In the genomic region with DNA sequence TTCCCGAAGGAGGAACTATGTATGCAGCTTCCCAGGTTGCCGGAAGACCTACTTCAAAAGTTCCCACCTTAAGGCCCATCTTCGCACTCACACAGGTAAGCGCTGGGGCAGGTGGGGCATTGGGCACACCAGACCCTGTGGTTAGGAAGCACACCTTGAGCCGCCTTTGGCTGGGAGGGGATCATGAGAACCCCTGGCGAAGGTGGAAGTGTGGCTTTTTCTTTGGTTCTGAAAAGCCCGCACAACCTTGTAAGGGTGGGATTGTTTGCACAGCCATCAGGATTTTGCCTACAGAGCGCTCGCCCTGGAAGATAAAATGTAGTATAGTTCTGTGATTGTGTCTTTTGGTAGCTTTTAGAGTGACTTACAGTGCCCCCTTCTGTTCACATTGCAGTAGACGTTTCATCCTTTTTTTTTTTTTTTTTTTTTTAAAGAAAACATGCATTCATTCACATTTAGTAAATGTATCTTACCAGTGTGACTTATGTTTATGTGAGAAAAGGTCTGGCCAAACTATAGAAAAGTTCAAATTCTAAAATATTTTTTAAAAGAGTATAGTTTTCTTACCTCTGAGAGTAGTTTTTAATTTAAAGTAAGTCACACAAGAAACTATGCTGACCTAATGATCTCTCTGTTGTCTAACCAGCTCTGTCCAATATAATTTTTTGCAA, we compare ENCODE assay signal across 8 cellular contexts. TPM values are rescaled to one million over a fixed set of nuclear protein-coding genes. Genes with fewer than 3 reads are reported as not detected.
DNase-seq lines count a peak whose midpoint lies in the region; ATAC-seq and TF ChIP-seq lines count a peak whose summit lies in the region.

No MANE protein-coding gene starts in this region.

- H3K4me2 ChIP-seq in DND-41 (ENCODE audit: insufficient read depth, low read length), result no peak overlapping the region
- H3K4me2 ChIP-seq in fibroblast of lung (ENCODE audit: extremely low read depth, insufficient read depth, low read length), result no peak overlapping the region

- no peak overlapping the region for H3K27ac Mint-ChIP-seq in activated naive CD8-positive, alpha-beta T cell treated with anti-CD3 and anti-CD28 coated beads, Interleukin-2, amount 50 U/mL, for 24 hours

- H3K36me3 ChIP-seq in DND-41 (ENCODE audit: insufficient read depth, low read length), result no peaks in the 10 kb centered on the region
- peaks cover 5% of the 10 kb centered on the region for H3K36me3 ChIP-seq in fibroblast of lung (ENCODE audit: control insufficient read depth, insufficient read depth, low read length)

- H3K9me3 Mint-ChIP-seq in activated naive CD8-positive, alpha-beta T cell treated with anti-CD3 and anti-CD28 coated beads, Interleukin-2, amount 50 U/mL, for 24 hours, result no peaks in the 10 kb centered on the region

- no peaks in the 10 kb centered on the region for H3K4me1 ChIP-seq in DND-41 (ENCODE audit: insufficient read depth, low read length)
- no peaks in the 10 kb centered on the region for H3K4me1 ChIP-seq in fibroblast of lung (ENCODE audit: control insufficient read depth, extremely low read depth, insufficient read depth, low read length)

- TF ChIP-seq EP300 in Ishikawa (IDR thresholded peaks at IDR 0.05; ENCODE audit: borderline replicate concordance), result no peak

- H3K4me3 Mint-ChIP-seq in activated naive CD8-positive, alpha-beta T cell treated with anti-CD3 and anti-CD28 coated beads, Interleukin-2, amount 50 U/mL, for 24 hours, result no peak overlapping the region

- H3K36me3 Mint-ChIP-seq in activated naive CD8-positive, alpha-beta T cell treated with anti-CD3 and anti-CD28 coated beads, Interleukin-2, amount 50 U/mL, for 24 hours (ENCODE audit: low read depth), result peaks cover 6% of the 10 kb centered on the region

- H3K9me3 ChIP-seq in DND-41 (ENCODE audit: insufficient read depth, low read length, severe bottlenecking) (no peaks in the 10 kb centered on the region), fibroblast of lung (ENCODE audit: control insufficient read depth, insufficient read depth, low read depth, low read length) (no peaks in the 10 kb centered on the region)

- no peak overlapping the region for H2AFZ ChIP-seq in DND-41 (ENCODE audit: low read depth, low read length)
- no peak overlapping the region for H2AFZ ChIP-seq in fibroblast of lung (ENCODE audit: low read length)

- TF ChIP-seq RAD21 in Ishikawa (IDR thresholded peaks at IDR 0.05; ENCODE audit: low read depth), result peak; percentile 72

- H3K79me2 ChIP-seq in DND-41 (ENCODE audit: insufficient read depth, low read length) (no peaks in the 10 kb centered on the region), fibroblast of lung (ENCODE audit: control insufficient read depth, insufficient read depth, low read length) (no peaks in the 10 kb centered on the region)

- H3K4me3 ChIP-seq in DND-41 (ENCODE audit: low read depth in 1 of 2, low read length in 2 of 2) (no peak overlapping the region), fibroblast of lung (replicated peaks in 1 of 4; ENCODE audit: control extremely low read depth in 1 of 4, insufficient read depth in 1 of 4, low read depth in 3 of 4, low read length in 4 of 4) (no peak overlapping the region)

- ATAC-seq in DND-41 (ENCODE audit: insufficient read depth, low read depth) (peak; percentile 44; the same call in 1 of the 3 replicates), GM21576 (IDR thresholded peaks at IDR 0.05; ENCODE audit: unreplicated experiment) (no peak)
- no peak for ATAC-seq in activated naive CD8-positive, alpha-beta T cell treated with anti-CD3 and anti-CD28 coated beads, Interleukin-2, amount 50 U/mL, for 24 hours

- H3K27me3 Mint-ChIP-seq in activated naive CD8-positive, alpha-beta T cell treated with anti-CD3 and anti-CD28 coated beads, Interleukin-2, amount 50 U/mL, for 24 hours, result peaks cover 1% of the 10 kb centered on the region

- H3K27ac ChIP-seq in DND-41 (ENCODE audit: low read length), result no peak overlapping the region
- H3K27ac ChIP-seq in fibroblast of lung (ENCODE audit: insufficient read depth, low read length), result no peak overlapping the region

- H3K27me3 ChIP-seq in DND-41 (ENCODE audit: insufficient read depth, low read length, poor library complexity) (peaks cover 12% of the 10 kb centered on the region), fibroblast of lung (ENCODE audit: control insufficient read depth, insufficient read depth, low read length) (no peaks in the 10 kb centered on the region)

- no peak for DNase-seq in DND-41
- DNase-seq in SHP77 treated with DMSO at 0.1 percent for 48 hours (lab: John Stamatoyannopoulos, UW), result peak; percentile 66
- DNase-seq in fibroblast of lung (ENCODE audit: low read depth in 2 of 2), result peak; percentile 44 to 79
- DNase-seq in pons (ENCODE audit: low spot score), result peak; percentile 70
- DNase-seq in activated naive CD8-positive, alpha-beta T cell treated with anti-CD3 and anti-CD28 coated beads, Interleukin-2, amount 50 U/mL, for 24 hours, result no peak
- no peak for DNase-seq in activated T-cell treated with anti-CD3 and anti-CD28 coated beads, Interleukin-2, amount 50 U/mL, for 48 hours

- H3K4me1 Mint-ChIP-seq in activated naive CD8-positive, alpha-beta T cell treated with anti-CD3 and anti-CD28 coated beads, Interleukin-2, amount 50 U/mL, for 24 hours, result peaks cover 6% of the 10 kb centered on the region

- H3K9ac ChIP-seq in DND-41 (ENCODE audit: low read depth, low read length) (no peak overlapping the region), fibroblast of lung (ENCODE audit: insufficient read depth, low read length) (no peak overlapping the region)

- no peaks in the 10 kb centered on the region for H4K20me1 ChIP-seq in DND-41 (ENCODE audit: insufficient read depth, low read length)
- H4K20me1 ChIP-seq in fibroblast of lung (ENCODE audit: control insufficient read depth, extremely low read depth, insufficient read depth, low read length), result no peaks in the 10 kb centered on the region

- TF ChIP-seq CTCF in DND-41 (IDR thresholded peaks at IDR 0.05; ENCODE audit: borderline replicate concordance, extremely low read depth, low read length, poor library complexity, severe bottlenecking), result peak; percentile 77
- peak; percentile 28 to 53 for TF ChIP-seq CTCF in fibroblast of lung (conservative IDR thresholded peaks at IDR 0.05 in 1 of 2, IDR thresholded peaks at IDR 0.05 in 1 of 2; ENCODE audit: low read depth in 1 of 2, low read length in 2 of 2)

TF ChIP-seq in Ishikawa, 13 proteins besides CTCF, POLR2A, EP300 and RAD21:
- TF ChIP-seq ZBTB7A (IDR thresholded peaks at IDR 0.05; ENCODE audit: low read depth) (no peak), YY1 (IDR thresholded peaks at IDR 0.05; ENCODE audit: low read depth) (no peak), TAF1 (IDR thresholded peaks at IDR 0.05; ENCODE audit: low read depth) (no peak), CEBPB (IDR thresholded peaks at IDR 0.05) (no peak), FOXM1 (IDR thresholded peaks at IDR 0.05; ENCODE audit: borderline replicate concordance, low read depth) (no peak), NFIC (IDR thresholded peaks at IDR 0.05) (no peak), EGR1 (IDR thresholded peaks at IDR 0.05) (no peak), TEAD4 (IDR thresholded peaks at IDR 0.05) (no peak), TCF12 (IDR thresholded peaks at IDR 0.05; ENCODE audit: low read depth) (no peak), CREB1 (IDR thresholded peaks at IDR 0.05; ENCODE audit: low read depth) (no peak)
- TF ChIP-seq, protein P1, sequence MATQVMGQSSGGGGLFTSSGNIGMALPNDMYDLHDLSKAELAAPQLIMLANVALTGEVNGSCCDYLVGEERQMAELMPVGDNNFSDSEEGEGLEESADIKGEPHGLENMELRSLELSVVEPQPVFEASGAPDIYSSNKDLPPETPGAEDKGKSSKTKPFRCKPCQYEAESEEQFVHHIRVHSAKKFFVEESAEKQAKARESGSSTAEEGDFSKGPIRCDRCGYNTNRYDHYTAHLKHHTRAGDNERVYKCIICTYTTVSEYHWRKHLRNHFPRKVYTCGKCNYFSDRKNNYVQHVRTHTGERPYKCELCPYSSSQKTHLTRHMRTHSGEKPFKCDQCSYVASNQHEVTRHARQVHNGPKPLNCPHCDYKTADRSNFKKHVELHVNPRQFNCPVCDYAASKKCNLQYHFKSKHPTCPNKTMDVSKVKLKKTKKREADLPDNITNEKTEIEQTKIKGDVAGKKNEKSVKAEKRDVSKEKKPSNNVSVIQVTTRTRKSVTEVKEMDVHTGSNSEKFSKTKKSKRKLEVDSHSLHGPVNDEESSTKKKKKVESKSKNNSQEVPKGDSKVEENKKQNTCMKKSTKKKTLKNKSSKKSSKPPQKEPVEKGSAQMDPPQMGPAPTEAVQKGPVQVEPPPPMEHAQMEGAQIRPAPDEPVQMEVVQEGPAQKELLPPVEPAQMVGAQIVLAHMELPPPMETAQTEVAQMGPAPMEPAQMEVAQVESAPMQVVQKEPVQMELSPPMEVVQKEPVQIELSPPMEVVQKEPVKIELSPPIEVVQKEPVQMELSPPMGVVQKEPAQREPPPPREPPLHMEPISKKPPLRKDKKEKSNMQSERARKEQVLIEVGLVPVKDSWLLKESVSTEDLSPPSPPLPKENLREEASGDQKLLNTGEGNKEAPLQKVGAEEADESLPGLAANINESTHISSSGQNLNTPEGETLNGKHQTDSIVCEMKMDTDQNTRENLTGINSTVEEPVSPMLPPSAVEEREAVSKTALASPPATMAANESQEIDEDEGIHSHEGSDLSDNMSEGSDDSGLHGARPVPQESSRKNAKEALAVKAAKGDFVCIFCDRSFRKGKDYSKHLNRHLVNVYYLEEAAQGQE (IDR thresholded peaks at IDR 0.05; ENCODE audit: low read depth), result no peak
- TF ChIP-seq, protein P2, sequence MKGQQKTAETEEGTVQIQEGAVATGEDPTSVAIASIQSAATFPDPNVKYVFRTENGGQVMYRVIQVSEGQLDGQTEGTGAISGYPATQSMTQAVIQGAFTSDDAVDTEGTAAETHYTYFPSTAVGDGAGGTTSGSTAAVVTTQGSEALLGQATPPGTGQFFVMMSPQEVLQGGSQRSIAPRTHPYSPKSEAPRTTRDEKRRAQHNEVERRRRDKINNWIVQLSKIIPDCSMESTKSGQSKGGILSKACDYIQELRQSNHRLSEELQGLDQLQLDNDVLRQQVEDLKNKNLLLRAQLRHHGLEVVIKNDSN (IDR thresholded peaks at IDR 0.05), result no peak
- TF ChIP-seq, protein P3, sequence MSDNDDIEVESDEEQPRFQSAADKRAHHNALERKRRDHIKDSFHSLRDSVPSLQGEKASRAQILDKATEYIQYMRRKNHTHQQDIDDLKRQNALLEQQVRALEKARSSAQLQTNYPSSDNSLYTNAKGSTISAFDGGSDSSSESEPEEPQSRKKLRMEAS (IDR thresholded peaks at IDR 0.05), result no peak

RNA-seq across cellular contexts. Expression of a gene that starts 5.3 kb away (rescaled TPM):
- total RNA-seq in fibroblast of lung, result 6.8 and 7.7 TPM in 2 replicates
- 5.9 and 6.3 TPM in 2 replicates for polyA plus RNA-seq in fibroblast of lung
- 3.3 and 4.0 TPM in 2 replicates for polyA plus RNA-seq in fibroblast of lung (2012)
- 26.0 and 26.9 TPM in 2 replicates for polyA minus RNA-seq in fibroblast of lung (ENCODE audit: low replicate concordance)

RNA-seq across cellular contexts. Expression of a gene that starts 31.6 kb away (rescaled TPM):
- total RNA-seq in fibroblast of lung, result 1.5 and 5.1 TPM in 2 replicates
- polyA plus RNA-seq in fibroblast of lung, result 0.31 and 0.37 TPM in 2 replicates
- 0.65 and 0.92 TPM in 2 replicates for polyA plus RNA-seq in fibroblast of lung (2012)
- 0.39 TPM in 1 of 2 replicates, not detected in the other for polyA minus RNA-seq in fibroblast of lung (ENCODE audit: low replicate concordance)

Comparison
In these comparisons a context has a peak if more than half of its experiments do, and no peak if none do; other contexts are left out.
1. DNase-seq: peak in SHP77 treated with DMSO at 0.1 percent for 48 hours (single experiment), fibroblast of lung (2 of 2) and pons (single experiment); none in DND-41 (single experiment), activated naive CD8-positive, alpha-beta T cell treated with anti-CD3 and anti-CD28 coated beads, Interleukin-2, amount 50 U/mL, for 24 hours (single experiment) and activated T-cell treated with anti-CD3 and anti-CD28 coated beads, Interleukin-2, amount 50 U/mL, for 48 hours (0 of 2).